9 cellular contexts compared by ENCODE assay signal in genomic region chr16:27401768-27402568, GRCh38. TPM values are rescaled to one million over a fixed set of nuclear protein-coding genes. Genes with fewer than 3 reads are reported as not detected.
A peak's percentile ranks its signal among the peaks of the same experiment; 100 is the strongest.
DNase-seq lines count a peak whose midpoint lies in the region; ATAC-seq and TF ChIP-seq lines count a peak whose summit lies in the region.
"Had no signal": no experiment of that assay in that cellular context is flagged by ENCODE, and none has a peak within 500 bp of the region (broad histone marks: within the 10 kb centered on the region; RNA-seq: fewer than 3 reads in every experiment).

TSS of gene IL21R (plus strand) at chr16:27402174. CDS start at chr16:27430072, 27,898 bp downstream.

- H3K4me3 ChIP-seq in SJSA1 = no peak within 1 kb of the TSS
- H3K4me3 ChIP-seq in prostate gland = no peak within 1 kb of the TSS
- H3K4me3 ChIP-seq: ovary had no signal

- H3K9me3 ChIP-seq in SJSA1 (replicated peaks) = no peaks in the 10 kb centered on the region
- H3K9me3 ChIP-seq in prostate gland = no peaks in the 10 kb centered on the region
- H3K9me3 ChIP-seq: ovary had no signal

- H3K27ac ChIP-seq in SJSA1 (peak within 1 kb of the TSS; percentile 35; the same call in 1 of the 2 replicates), prostate gland (no peak within 1 kb of the TSS)
- H3K27ac ChIP-seq: ovary had no signal

- H3K27me3 ChIP-seq in SJSA1 (replicated peaks) (no peaks in the 10 kb centered on the region), prostate gland (replicated peaks; ENCODE audit: insufficient read depth) (no peaks in the 10 kb centered on the region)
- H3K27me3 ChIP-seq: ovary had no signal

- ATAC-seq in HG03196 (IDR thresholded peaks at IDR 0.05; ENCODE audit: unreplicated experiment) = peak; percentile 50

- WGBS in prostate gland = 16% methylated on average over 23 of the region's 23 CpGs

- H3K4me1 ChIP-seq in SJSA1 (replicated peaks) (peaks cover 33% of the 10 kb centered on the region), prostate gland (replicated peaks) (no peaks in the 10 kb centered on the region)

- no peak for TF ChIP-seq CTCF in prostate gland (IDR thresholded peaks at IDR 0.05)

- H3K36me3 ChIP-seq in SJSA1 (no peaks in the 10 kb centered on the region), prostate gland (no peaks in the 10 kb centered on the region)
- H3K36me3 ChIP-seq: ovary had no signal

- DNase-seq in AG20443 (ENCODE audit: low spot score) (peak; percentile 85), SJSA1 (ENCODE audit: low read depth in 1 of 2, low spot score in 2 of 2) (peak; percentile 69 to 85), activated gamma-delta T cell (lab: John Stamatoyannopoulos, UW) (peak; percentile 94), hepatic stellate cell (ENCODE audit: low spot score) (peak; percentile 54), prostate gland (ENCODE audit: low spot score) (no peak)
- DNase-seq in stimulated activated CD8-positive, alpha-beta memory T cell treated with anti-CD3 and anti-CD28 coated beads, Interleukin-12 subunit alpha, Interleukin-12 subunit beta, amount 100 ng/mL, for 24 hours (ENCODE audit: extremely low read depth) = peak; percentile 61

- TF ChIP-seq POLR2A in GM19099 (IDR thresholded peaks at IDR 0.05; ENCODE audit: extremely low read depth, insufficient read length, low read depth) = peak; percentile 92
- no peak for TF ChIP-seq POLR2A in prostate gland (IDR thresholded peaks at IDR 0.05)

- intact Hi-C loops in prostate gland (cut with DNase I) = no loop called here

RNA-seq across cellular contexts. Expression of gene IL21R, which starts in this region (rescaled TPM):
- total RNA-seq in SJSA1 (2014; rRNA removed; shearing (Covaris generic)) = 0.16 and 0.34 TPM in 2 replicates
- total RNA-seq in prostate gland = under 1 TPM; 0.32 to 0.57 TPM

Comparison
In these comparisons a context has a peak if more than half of its experiments do, and no peak if none do; other contexts are left out.
1. Peak in DNase-seq and H3K27ac ChIP-seq in SJSA1; RNA of the gene not detected or under 1 TPM.